Comparison of ENCODE assay signal across 8 cellular contexts in the genomic region with DNA sequence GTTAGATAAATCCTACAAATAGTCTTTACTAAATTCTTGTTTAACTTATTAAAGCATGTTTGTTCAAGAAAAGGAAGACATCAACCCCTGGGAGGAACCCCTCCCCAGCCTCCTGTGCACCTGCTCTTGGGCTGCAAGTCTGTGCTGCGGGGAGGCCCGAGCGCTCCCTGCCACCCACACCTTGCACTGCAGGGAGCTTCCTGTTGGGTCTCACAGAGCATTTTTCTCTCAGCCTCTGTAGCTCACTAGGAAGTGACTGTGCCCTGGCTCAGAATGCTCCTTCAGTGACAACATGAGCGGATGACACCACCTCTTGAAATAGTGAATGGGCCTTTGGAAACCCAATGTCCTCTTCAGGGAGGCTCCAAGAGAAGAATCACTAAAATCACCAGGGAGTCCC.
DNase-seq lines count a peak whose midpoint lies in the region; ATAC-seq lines count a peak whose summit lies in the region.
"Not testable (repeated sequence)": the region's sequence is repeated elsewhere in the genome, so short reads cannot be mapped to it uniquely, and the experiment has no call there.

No MANE protein-coding gene starts in this region.

- not testable (repeated sequence) for H3K4me3 Mint-ChIP-seq in activated naive CD8-positive, alpha-beta T cell treated with anti-CD3 and anti-CD28 coated beads, Interleukin-2, amount 10 ng/mL, durations not matched to agents 7 days and 5 days; stimulated activated naive B cell treated with anti-CD40 and anti-IgM and Interleukin-4, amounts not matched to agents 10 μg/mL and 1 μg/mL and 100 μg/mL, for 72 hours

- H3K36me3 Mint-ChIP-seq in activated naive CD8-positive, alpha-beta T cell treated with anti-CD3 and anti-CD28 coated beads, Interleukin-2, amount 10 ng/mL, durations not matched to agents 7 days and 5 days; stimulated activated naive B cell treated with anti-CD40 and anti-IgM and Interleukin-4, amounts not matched to agents 10 μg/mL and 1 μg/mL and 100 μg/mL, for 72 hours: not testable (repeated sequence)

- H3K27ac Mint-ChIP-seq in activated naive CD8-positive, alpha-beta T cell treated with anti-CD3 and anti-CD28 coated beads, Interleukin-2, amount 10 ng/mL, durations not matched to agents 7 days and 5 days; stimulated activated naive B cell treated with anti-CD40 and anti-IgM and Interleukin-4, amounts not matched to agents 10 μg/mL and 1 μg/mL and 100 μg/mL, for 72 hours: not testable (repeated sequence)

- ATAC-seq in GM18498 (IDR thresholded peaks at IDR 0.05; ENCODE audit: unreplicated experiment): peak; percentile 71
- peak; percentile 62 for ATAC-seq in GM19025 (IDR thresholded peaks at IDR 0.05; ENCODE audit: low read depth, unreplicated experiment)
- peak; percentile 74 for ATAC-seq in GM21423 (IDR thresholded peaks at IDR 0.05; ENCODE audit: unreplicated experiment)
- ATAC-seq in HG02759 (IDR thresholded peaks at IDR 0.05; ENCODE audit: unreplicated experiment): peak; percentile 76
- peak; percentile 76 for ATAC-seq in HG03095 (IDR thresholded peaks at IDR 0.05; ENCODE audit: unreplicated experiment)
- ATAC-seq in HG03520 (IDR thresholded peaks at IDR 0.05; ENCODE audit: unreplicated experiment): peak; percentile 74
- peak; percentile 83 for ATAC-seq in activated naive CD8-positive, alpha-beta T cell treated with anti-CD3 and anti-CD28 coated beads, Interleukin-2, amount 10 ng/mL, durations not matched to agents 7 days and 5 days (ENCODE audit: low read depth)
- peak; percentile 69 to 79 for ATAC-seq in stimulated activated naive B cell treated with anti-CD40 and anti-IgM and Interleukin-4, amounts not matched to agents 10 μg/mL and 1 μg/mL and 100 μg/mL, for 72 hours (replicated peaks)

- not testable (repeated sequence) for DNase-seq in activated naive CD8-positive, alpha-beta T cell treated with anti-CD3 and anti-CD28 coated beads, Interleukin-2, amount 10 ng/mL, durations not matched to agents 7 days and 5 days; stimulated activated naive B cell treated with anti-CD40 and anti-IgM and Interleukin-4, amounts not matched to agents 10 μg/mL and 1 μg/mL and 100 μg/mL, for 72 hours

- H3K9me3 Mint-ChIP-seq in activated naive CD8-positive, alpha-beta T cell treated with anti-CD3 and anti-CD28 coated beads, Interleukin-2, amount 10 ng/mL, durations not matched to agents 7 days and 5 days; stimulated activated naive B cell treated with anti-CD40 and anti-IgM and Interleukin-4, amounts not matched to agents 10 μg/mL and 1 μg/mL and 100 μg/mL, for 72 hours: not testable (repeated sequence)

- H3K27me3 Mint-ChIP-seq in activated naive CD8-positive, alpha-beta T cell treated with anti-CD3 and anti-CD28 coated beads, Interleukin-2, amount 10 ng/mL, durations not matched to agents 7 days and 5 days; stimulated activated naive B cell treated with anti-CD40 and anti-IgM and Interleukin-4, amounts not matched to agents 10 μg/mL and 1 μg/mL and 100 μg/mL, for 72 hours: not testable (repeated sequence)

- H3K4me1 Mint-ChIP-seq in activated naive CD8-positive, alpha-beta T cell treated with anti-CD3 and anti-CD28 coated beads, Interleukin-2, amount 10 ng/mL, durations not matched to agents 7 days and 5 days; stimulated activated naive B cell treated with anti-CD40 and anti-IgM and Interleukin-4, amounts not matched to agents 10 μg/mL and 1 μg/mL and 100 μg/mL, for 72 hours: not testable (repeated sequence)

- POLR2A ChIA-PET in activated naive CD8-positive, alpha-beta T cell treated with anti-CD3 and anti-CD28 coated beads, Interleukin-2, amount 10 ng/mL, durations not matched to agents 7 days and 5 days (lab: Charles Lee): not testable (repeated sequence)
